1 cellular context compared by ENCODE assay signal in genomic region chr4:184568770-184569169, GRCh38.
TF ChIP-seq lines count a peak whose summit lies in the region.

No MANE protein-coding gene starts in this region.

TF ChIP-seq in SK-N-SH treated with all-trans-retinoic acid at 6 μM for 48 hours, 23 proteins besides CTCF, POLR2A, EP300 and RAD21 (continued from another document):
- TF ChIP-seq, protein P1, sequence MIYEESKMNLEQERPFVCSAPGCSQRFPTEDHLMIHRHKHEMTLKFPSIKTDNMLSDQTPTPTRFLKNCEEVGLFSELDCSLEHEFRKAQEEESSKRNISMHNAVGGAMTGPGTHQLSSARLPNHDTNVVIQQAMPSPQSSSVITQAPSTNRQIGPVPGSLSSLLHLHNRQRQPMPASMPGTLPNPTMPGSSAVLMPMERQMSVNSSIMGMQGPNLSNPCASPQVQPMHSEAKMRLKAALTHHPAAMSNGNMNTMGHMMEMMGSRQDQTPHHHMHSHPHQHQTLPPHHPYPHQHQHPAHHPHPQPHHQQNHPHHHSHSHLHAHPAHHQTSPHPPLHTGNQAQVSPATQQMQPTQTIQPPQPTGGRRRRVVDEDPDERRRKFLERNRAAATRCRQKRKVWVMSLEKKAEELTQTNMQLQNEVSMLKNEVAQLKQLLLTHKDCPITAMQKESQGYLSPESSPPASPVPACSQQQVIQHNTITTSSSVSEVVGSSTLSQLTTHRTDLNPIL (CRISPR knock-in tag; IDR thresholded peaks at IDR 0.05; ENCODE audit: low read depth), result no peak
- TF ChIP-seq PPARA (CRISPR knock-in tag; IDR thresholded peaks at IDR 0.05; ENCODE audit: borderline replicate concordance), result no peak
- no peak for TF ChIP-seq GLIS3 (CRISPR knock-in tag; IDR thresholded peaks at IDR 0.05)
- TF ChIP-seq ZNF565 (CRISPR knock-in tag; conservative IDR thresholded peaks at IDR 0.05; ENCODE audit: low read depth), result no peak
- TF ChIP-seq ZC3H10 (CRISPR knock-in tag; IDR thresholded peaks at IDR 0.05), result no peak
- TF ChIP-seq BACH2 (CRISPR knock-in tag; IDR thresholded peaks at IDR 0.05; ENCODE audit: borderline replicate concordance), result no peak
- TF ChIP-seq, protein P2, sequence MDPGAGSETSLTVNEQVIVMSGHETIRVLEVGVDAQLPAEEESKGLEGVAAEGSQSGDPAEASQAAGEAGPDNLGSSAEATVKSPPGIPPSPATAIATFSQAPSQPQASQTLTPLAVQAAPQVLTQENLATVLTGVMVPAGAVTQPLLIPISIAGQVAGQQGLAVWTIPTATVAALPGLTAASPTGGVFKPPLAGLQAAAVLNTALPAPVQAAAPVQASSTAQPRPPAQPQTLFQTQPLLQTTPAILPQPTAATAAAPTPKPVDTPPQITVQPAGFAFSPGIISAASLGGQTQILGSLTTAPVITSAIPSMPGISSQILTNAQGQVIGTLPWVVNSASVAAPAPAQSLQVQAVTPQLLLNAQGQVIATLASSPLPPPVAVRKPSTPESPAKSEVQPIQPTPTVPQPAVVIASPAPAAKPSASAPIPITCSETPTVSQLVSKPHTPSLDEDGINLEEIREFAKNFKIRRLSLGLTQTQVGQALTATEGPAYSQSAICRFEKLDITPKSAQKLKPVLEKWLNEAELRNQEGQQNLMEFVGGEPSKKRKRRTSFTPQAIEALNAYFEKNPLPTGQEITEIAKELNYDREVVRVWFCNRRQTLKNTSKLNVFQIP (CRISPR knock-in tag; IDR thresholded peaks at IDR 0.05; ENCODE audit: borderline replicate concordance, low read depth), result no peak
